Comparison of ENCODE assay signal across 14 cellular contexts in genomic region chr13:33212396-33212795, GRCh38.
A peak's percentile ranks its signal among the peaks of the same experiment; 100 is the strongest.
DNase-seq lines count a peak whose midpoint lies in the region; ATAC-seq, FAIRE-seq and TF ChIP-seq lines count a peak whose summit lies in the region.
"Had no signal": no experiment of that assay in that cellular context is flagged by ENCODE, and none has a peak within 500 bp of the region (broad histone marks: within the 10 kb centered on the region; RNA-seq: fewer than 3 reads in every experiment).

No MANE protein-coding gene starts in this region.

- H3K36me3 ChIP-seq in bronchial epithelial cell (ENCODE audit: control insufficient read depth, insufficient read depth, low read length): no peaks in the 10 kb centered on the region
- H3K36me3 ChIP-seq in gastroesophageal sphincter: no peaks in the 10 kb centered on the region
- no peaks in the 10 kb centered on the region for H3K36me3 ChIP-seq in suprapubic skin
- H3K36me3 ChIP-seq: BLaER1 treated with 17β-estradiol and CSF1 and Interleukin-3, amounts not matched to agents 10 nM and 100 nM had no signal

- TF ChIP-seq CTCF in bronchial epithelial cell (IDR thresholded peaks at IDR 0.05; ENCODE audit: insufficient read depth, low read length, severe bottlenecking) (no peak), gastroesophageal sphincter (IDR thresholded peaks at IDR 0.05) (no peak), suprapubic skin (IDR thresholded peaks at IDR 0.05) (no peak)

- H3K27ac Mint-ChIP-seq in activated CD4-positive, alpha-beta T cell treated with anti-CD3 and anti-CD28 coated beads, Interleukin-2, amount 10 ng/mL, durations not matched to agents 7 days and 5 days: no peak overlapping the region
- H3K27ac Mint-ChIP-seq: CD4-positive, CD25-positive, alpha-beta regulatory T cell had no signal

- H3K27me3 ChIP-seq in bronchial epithelial cell (ENCODE audit: control insufficient read depth, insufficient read depth, low read length) (no peaks in the 10 kb centered on the region), gastroesophageal sphincter (no peaks in the 10 kb centered on the region), suprapubic skin (no peaks in the 10 kb centered on the region)
- H3K27me3 ChIP-seq: BLaER1 treated with 17β-estradiol and CSF1 and Interleukin-3, amounts not matched to agents 10 nM and 100 nM had no signal

- CTCF ChIA-PET in activated CD4-positive, alpha-beta T cell treated with anti-CD3 and anti-CD28 coated beads, Interleukin-2, amount 10 ng/mL, durations not matched to agents 7 days and 5 days (lab: Charles Lee): no interaction called here

- H3K27ac ChIP-seq in gastroesophageal sphincter (peak overlapping the region in 3 of 4 donors; percentile 39 to 71 (median 61)), suprapubic skin (peak overlapping the region; percentile 83)
- H3K27ac ChIP-seq: BLaER1 treated with 17β-estradiol and CSF1 and Interleukin-3, amounts not matched to agents 10 nM and 100 nM had no signal

- ATAC-seq in gastroesophageal sphincter: no peak
- ATAC-seq: GM12878, HCT116 had no signal

- peaks cover 11 to 75% (median 26%) of the 10 kb centered on the region in 3 donors for H3K4me1 ChIP-seq in gastroesophageal sphincter
- H3K4me1 ChIP-seq in suprapubic skin: peaks cover 49% of the 10 kb centered on the region

- TF ChIP-seq POLR2A in GM12892 (IDR thresholded peaks at IDR 0.05; ENCODE audit: low read depth, low read length): no peak
- TF ChIP-seq POLR2A in gastroesophageal sphincter (IDR thresholded peaks at IDR 0.05): no peak
- no peak for TF ChIP-seq POLR2A in suprapubic skin (IDR thresholded peaks at IDR 0.05)
- TF ChIP-seq POLR2A in erythroblast (IDR thresholded peaks at IDR 0.05; ENCODE audit: low read length): no peak

- peaks cover 5% of the 10 kb centered on the region for H3K4me1 Mint-ChIP-seq in activated CD4-positive, alpha-beta T cell treated with anti-CD3 and anti-CD28 coated beads, Interleukin-2, amount 10 ng/mL, durations not matched to agents 7 days and 5 days
- H3K4me1 Mint-ChIP-seq: CD4-positive, CD25-positive, alpha-beta regulatory T cell had no signal

- H3K27me3 Mint-ChIP-seq in activated CD4-positive, alpha-beta T cell treated with anti-CD3 and anti-CD28 coated beads, Interleukin-2, amount 10 ng/mL, durations not matched to agents 7 days and 5 days: peaks cover 3% of the 10 kb centered on the region

- 82 to 98% methylated on average over 3 of the region's 3 CpGs for WGBS in gastroesophageal sphincter (ENCODE audit: low coverage in 1 of 2), 2 donors
- WGBS in suprapubic skin: 79% methylated on average over 3 of the region's 3 CpGs

- POLR2A ChIA-PET in activated CD4-positive, alpha-beta T cell treated with anti-CD3 and anti-CD28 coated beads, Interleukin-2, amount 10 ng/mL, durations not matched to agents 7 days and 5 days (lab: Charles Lee): no interaction called here

- no peak overlapping the region for H3K4me3 ChIP-seq in bronchial epithelial cell (ENCODE audit: low read depth, low read length)
- H3K4me3 ChIP-seq in gastroesophageal sphincter: no peak overlapping the region
- no peak overlapping the region for H3K4me3 ChIP-seq in suprapubic skin
- H3K4me3 ChIP-seq: BLaER1 treated with 17β-estradiol and CSF1 and Interleukin-3, amounts not matched to agents 10 nM and 100 nM; GM12878; GM23248 had no signal

- no peaks in the 10 kb centered on the region for H3K9me3 ChIP-seq in gastroesophageal sphincter
- H3K9me3 ChIP-seq in suprapubic skin: no peaks in the 10 kb centered on the region
- H3K9me3 ChIP-seq: BLaER1 treated with 17β-estradiol and CSF1 and Interleukin-3, amounts not matched to agents 10 nM and 100 nM had no signal

- no peaks in the 10 kb centered on the region for H3K36me3 Mint-ChIP-seq in activated CD4-positive, alpha-beta T cell treated with anti-CD3 and anti-CD28 coated beads, Interleukin-2, amount 10 ng/mL, durations not matched to agents 7 days and 5 days (ENCODE audit: low read depth)
- H3K36me3 Mint-ChIP-seq: CD4-positive, CD25-positive, alpha-beta regulatory T cell had no signal

- DNase-seq in GM12892 (ENCODE audit: insufficient read length) (no peak), bronchial epithelial cell (ENCODE audit: low read depth) (peak; percentile 75), suprapubic skin (ENCODE audit: low spot score in 2 of 2) (no peak), erythroblast (lab: John Stamatoyannopoulos, UW) (no peak), cerebellar nuclear complex (lab: John Stamatoyannopoulos, UW) (no peak)
- DNase-seq in activated CD4-positive, alpha-beta T cell treated with anti-CD3 and anti-CD28 coated beads, Interleukin-2, amount 10 ng/mL, durations not matched to agents 7 days and 5 days: no peak
- DNase-seq: ACHN; CD4-positive, CD25-positive, alpha-beta regulatory T cell; GM23248 had no signal

- no peak overlapping the region for H3K4me3 Mint-ChIP-seq in activated CD4-positive, alpha-beta T cell treated with anti-CD3 and anti-CD28 coated beads, Interleukin-2, amount 10 ng/mL, durations not matched to agents 7 days and 5 days
- H3K4me3 Mint-ChIP-seq: CD4-positive, CD25-positive, alpha-beta regulatory T cell had no signal

- no peak for TF ChIP-seq EP300 in gastroesophageal sphincter (IDR thresholded peaks at IDR 0.05)
- TF ChIP-seq EP300 in suprapubic skin (IDR thresholded peaks at IDR 0.05): no peak

- FAIRE-seq in GM12892 (lab: Jason Lieb, UNC) (peak; percentile 62), bronchial epithelial cell (lab: Jason Lieb, UNC) (no peak)
- FAIRE-seq: GM12878, H54 had no signal

- no peaks in the 10 kb centered on the region for H3K9me3 Mint-ChIP-seq in activated CD4-positive, alpha-beta T cell treated with anti-CD3 and anti-CD28 coated beads, Interleukin-2, amount 10 ng/mL, durations not matched to agents 7 days and 5 days
- H3K9me3 Mint-ChIP-seq: CD4-positive, CD25-positive, alpha-beta regulatory T cell had no signal
